Comparison of ENCODE assay signal across 17 cellular contexts in the genomic region with DNA sequence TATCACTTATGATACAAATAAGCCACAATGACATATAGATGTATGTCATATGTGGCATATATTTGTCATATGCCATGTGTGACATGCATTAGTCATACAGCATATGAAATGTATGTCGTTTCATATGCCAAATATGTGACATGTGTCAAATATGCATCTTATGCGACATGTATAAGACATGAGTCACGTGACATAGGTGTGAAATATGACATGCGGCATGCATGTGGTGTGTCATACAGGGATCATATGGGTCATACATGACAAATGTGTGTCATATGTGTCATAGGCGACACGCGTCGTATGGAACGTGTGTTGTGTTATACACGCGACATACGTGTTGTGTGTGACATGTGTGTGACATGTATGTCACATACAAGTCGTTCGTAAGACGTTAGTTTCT.
A peak's percentile ranks its signal among the peaks of the same experiment; 100 is the strongest.
DNase-seq lines count a peak whose midpoint lies in the region; ATAC-seq, FAIRE-seq and TF ChIP-seq lines count a peak whose summit lies in the region.
"Had no signal": no experiment of that assay in that cellular context is flagged by ENCODE, and none has a peak within 500 bp of the region (broad histone marks: within the 10 kb centered on the region; RNA-seq: fewer than 3 reads in every experiment).

No MANE protein-coding gene starts in this region.

- no TSS peak for BruUV-seq in HepG2 (replicated peaks; lab: Mats Ljungman, UMichigan)

- peaks cover 34% of the 10 kb centered on the region for H3K4me1 ChIP-seq in HepG2 (ENCODE audit: insufficient read depth, low read length)
- no peaks in the 10 kb centered on the region for H3K4me1 ChIP-seq in right lobe of liver
- H3K4me1 ChIP-seq in endodermal cell (ENCODE audit: control insufficient read depth, insufficient read depth, low read length): no peaks in the 10 kb centered on the region

- H3K36me3 ChIP-seq in HepG2 (replicated peaks in 1 of 2; ENCODE audit: control insufficient read depth in 1 of 2, insufficient read depth in 2 of 2, low read length in 2 of 2) (no peaks in the 10 kb centered on the region), right lobe of liver (no peaks in the 10 kb centered on the region), endodermal cell (ENCODE audit: control insufficient read depth, insufficient read depth, low read length) (no peaks in the 10 kb centered on the region)

- H3K9me3 Mint-ChIP-seq in endodermal cell: peaks cover 12% of the 10 kb centered on the region

- intact Hi-C loops in HepG2 (cut with micrococcal nuclease; ENCODE audit: unreplicated experiment): no loop called here
- intact Hi-C loops in right lobe of liver (cut with DNase I): no loop called here
- intact Hi-C loops in left ventricle myocardium superior (cut with micrococcal nuclease): no loop called here

- no peak for TF ChIP-seq RAD21 in HepG2 (CRISPR knock-in tag; IDR thresholded peaks at IDR 0.05)

- H3K9me3 ChIP-seq in HepG2 (ENCODE audit: low read length): no peaks in the 10 kb centered on the region
- no peaks in the 10 kb centered on the region for H3K9me3 ChIP-seq in right lobe of liver
- peaks cover 19% of the 10 kb centered on the region for H3K9me3 ChIP-seq in endodermal cell (ENCODE audit: control insufficient read depth, low read length)

- no peak overlapping the region for H2AFZ ChIP-seq in HepG2 (ENCODE audit: low read length)
- H2AFZ ChIP-seq: GM23338 had no signal

- POLR2A ChIA-PET in HepG2 (lab: Yijun Ruan, JAX): no interaction called here

- H3K79me2 ChIP-seq in HepG2 (ENCODE audit: insufficient read depth, low read length): peaks cover 14% of the 10 kb centered on the region

- FAIRE-seq in HepG2 (lab: Jason Lieb, UNC) (no peak), urothelium cell line (lab: Jason Lieb, UNC) (peak; percentile 13)
- FAIRE-seq: GM18507 had no signal

- ATAC-seq in HepG2: no peak
- ATAC-seq in right lobe of liver: no peak
- ATAC-seq in left ventricle myocardium superior: no peak
- ATAC-seq: GM23338 had no signal

- TF ChIP-seq CTCF in HepG2 (CRISPR knock-in tag; IDR thresholded peaks at IDR 0.05) (no peak), right lobe of liver (IDR thresholded peaks at IDR 0.05) (no peak), endodermal cell (conservative IDR thresholded peaks at IDR 0.05) (no peak)

- in situ Hi-C loops in HepG2 (cut with HindIII; ENCODE audit: extremely low pct_ligation_motif_present, low pct_unique_long_range_greater_than_20kb): no loop called here

- no peak overlapping the region for H3K27ac Mint-ChIP-seq in endodermal cell
- H3K27ac Mint-ChIP-seq: B cell; CD4-positive, alpha-beta memory T cell; GM23338; HFFc6 had no signal

- no peaks in the 10 kb centered on the region for H3K27me3 Mint-ChIP-seq in endodermal cell (ENCODE audit: insufficient read depth)
- H3K27me3 Mint-ChIP-seq: B cell; CD4-positive, alpha-beta memory T cell had no signal

- H3K36me3 Mint-ChIP-seq in endodermal cell (ENCODE audit: low read depth): no peaks in the 10 kb centered on the region
- H3K36me3 Mint-ChIP-seq: CD4-positive, alpha-beta memory T cell had no signal

- H3K4me1 Mint-ChIP-seq in endodermal cell: peaks cover 6% of the 10 kb centered on the region
- H3K4me1 Mint-ChIP-seq: CD4-positive, alpha-beta memory T cell; GM23338 had no signal

- H3K27ac ChIP-seq in HepG2 (ENCODE audit: extremely low read length, insufficient read depth, low read length) (no peak overlapping the region), right lobe of liver (no peak overlapping the region), endodermal cell (ENCODE audit: low read depth, low read length) (no peak overlapping the region)
- H3K27ac ChIP-seq: HL-60 had no signal

- H4K20me1 ChIP-seq in HepG2 (ENCODE audit: insufficient read depth, low read length): no peaks in the 10 kb centered on the region

- H3K4me3 ChIP-seq in HepG2 (replicated peaks in 1 of 3; ENCODE audit: insufficient read depth in 1 of 3, low read depth in 2 of 3, low read length in 3 of 3) (no peak overlapping the region), right lobe of liver (no peak overlapping the region), endodermal cell (ENCODE audit: low read length) (peak overlapping the region; percentile 45)

- WGBS in HepG2 (ENCODE audit: low lambda C conversion rate): 93% methylated on average over 15 of the region's 15 CpGs
- WGBS in right lobe of liver (ENCODE audit: insufficient coverage, low coverage, low lambda C conversion rate, missing lambda C conversion rate): 95% methylated on average over 15 of the region's 15 CpGs
- WGBS in endodermal cell (ENCODE audit: insufficient coverage in 1 of 2, insufficient read length in 1 of 2), 2 experiments: 93 to 95% methylated on average over 15 of the region's 15 CpGs

- CTCF ChIA-PET in HepG2 (lab: Yijun Ruan, JAX; ENCODE audit: low intra/inter-chr PET ratio, low total read pairs): no interaction called here

- TF ChIP-seq EP300 in HepG2 (IDR thresholded peaks at IDR 0.05; ENCODE audit: low read depth in 2 of 2, low read length in 2 of 2): no peak
- no peak for TF ChIP-seq EP300 in HepG2 (CRISPR knock-in tag; IDR thresholded peaks at IDR 0.05; ENCODE audit: borderline replicate concordance)

- H3K4me3 Mint-ChIP-seq in endodermal cell: no peak overlapping the region
- H3K4me3 Mint-ChIP-seq: B cell; CD4-positive, alpha-beta memory T cell; GM23338 had no signal

- H3K9ac ChIP-seq in HepG2 (ENCODE audit: insufficient read depth, low read depth, low read length) (no peak overlapping the region), endodermal cell (ENCODE audit: extremely low read depth, low read length, poor library complexity, severe bottlenecking) (no peak overlapping the region)

- DNase-seq in HepG2 (ENCODE audit: low spot score) (no peak), right lobe of liver (no peak), RKO (ENCODE audit: low spot score) (peak; percentile 8), endodermal cell (no peak), urothelium cell line (ENCODE audit: low spot score) (no peak), left ventricle myocardium superior (no peak), SW480 (ENCODE audit: low spot score) (no peak), NCI-H526 (lab: John Stamatoyannopoulos, UW) (no peak)
- DNase-seq: CD4-positive, alpha-beta memory T cell; DMS153; H9; HFFc6; KBM-7 had no signal

- H3K4me2 ChIP-seq in HepG2 (ENCODE audit: low read depth, low read length): peak overlapping the region; percentile 73; the same call in 1 of the 2 replicates

- H3K27me3 ChIP-seq in HepG2 (ENCODE audit: control insufficient read depth in 1 of 2, insufficient read depth in 2 of 2, low read length in 2 of 2) (no peaks in the 10 kb centered on the region; a peak in 1 of 5 replicates), right lobe of liver (no peaks in the 10 kb centered on the region), endodermal cell (ENCODE audit: control insufficient read depth, insufficient read depth, low read length, poor library complexity, severe bottlenecking) (no peaks in the 10 kb centered on the region)

- TF ChIP-seq POLR2A in HepG2 (IDR thresholded peaks at IDR 0.05; ENCODE audit: insufficient read depth in 1 of 2, low read depth in 2 of 2, low read length in 2 of 2) (no peak), right lobe of liver (IDR thresholded peaks at IDR 0.05) (no peak)

TF ChIP-seq in HepG2, 621 proteins besides CTCF, POLR2A, EP300 and RAD21:
- TF ChIP-seq ZBTB7A (CRISPR knock-in tag; IDR thresholded peaks at IDR 0.05) (0 out of 2 replicates have a peak, but pooled peaks have one; percentile 26), ZNF235 (CRISPR knock-in tag; IDR thresholded peaks at IDR 0.05; ENCODE audit: borderline replicate concordance) (no peak), MTF2 (CRISPR knock-in tag; IDR thresholded peaks at IDR 0.05; ENCODE audit: borderline replicate concordance) (0 out of 2 replicates have a peak, but pooled peaks have one; percentile 24), CREB1 (IDR thresholded peaks at IDR 0.05) (peak; percentile 54), CREB1 (CRISPR knock-in tag; IDR thresholded peaks at IDR 0.05) (no peak)
